ENCODE assay signal across 8 cellular contexts in the genomic region with DNA sequence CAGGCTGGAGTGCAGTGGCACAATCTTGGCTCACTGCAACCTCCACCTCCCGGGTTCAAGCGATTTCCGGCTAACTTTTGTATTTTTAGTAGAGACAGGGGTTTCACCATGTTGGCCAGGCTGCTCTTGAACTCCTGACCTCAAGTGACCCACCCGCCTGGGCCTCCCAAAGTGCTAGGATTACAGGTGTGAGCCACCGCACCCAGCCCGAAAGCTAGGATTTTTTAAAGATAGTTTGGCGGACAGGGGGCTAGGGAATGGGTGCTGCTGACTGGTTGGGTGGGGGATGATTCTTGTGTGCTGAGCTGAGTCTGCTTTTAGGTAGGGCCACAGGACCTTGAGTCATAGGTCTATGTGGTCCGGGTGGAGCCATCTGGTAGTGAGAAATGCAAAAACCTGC. TPM values are rescaled to one million over a fixed set of nuclear protein-coding genes. Genes with fewer than 3 reads are reported as not detected.
"Had no signal": no experiment of that assay in that cellular context is flagged by ENCODE, and none has a peak within 500 bp of the region (broad histone marks: within the 10 kb centered on the region; RNA-seq: fewer than 3 reads in every experiment).

No MANE protein-coding gene starts in this region.

RNA-seq across cellular contexts. Expression of a gene that starts 9.9 kb away (rescaled TPM):
- total RNA-seq: activated CD8-positive, alpha-beta memory T cell treated with anti-CD3 and anti-CD28 coated beads, Interleukin-2, amount 10 ng/mL, durations not matched to agents 7 days and 5 days; activated T-helper 1 cell treated with anti-CD3 and anti-CD28 coated beads, Interleukin-12 subunit alpha, Interleukin-12 subunit beta, Interleukin-2, Interleukin-4 antibody, amounts not matched to agents 30 ng/mL and 10 ng/mL and 1 ng/mL, durations not matched to agents 14 hours and 24 hours and 36 hours; LHCN-M2; M059J; SJSA1; T-helper 1 cell treated with Interleukin-12 subunit alpha and Interleukin-12 subunit beta and Interleukin-4 antibody, amounts not matched to agents 30 ng/mL and 1 ng/mL, for 36 hours had no signal

RNA-seq across cellular contexts. Expression of a gene that starts 36.5 kb away (rescaled TPM):
- total RNA-seq: cardiac septum; LHCN-M2; Peyer's patch; T-helper 1 cell treated with Interleukin-12 subunit alpha and Interleukin-12 subunit beta and Interleukin-4 antibody, amounts not matched to agents 30 ng/mL and 1 ng/mL, for 36 hours had no signal
